ENCODE assay signal across 8 cellular contexts in genomic region chr1:63775418-63776127, GRCh38. TPM values are rescaled to one million over a fixed set of nuclear protein-coding genes. Genes with fewer than 3 reads are reported as not detected.
DNase-seq lines count a peak whose midpoint lies in the region; ATAC-seq, FAIRE-seq and TF ChIP-seq lines count a peak whose summit lies in the region.

No MANE protein-coding gene starts in this region.

- peaks cover 66% of the 10 kb centered on the region for H3K27me3 Mint-ChIP-seq in activated T-cell treated with anti-CD3 and anti-CD28 coated beads, Interleukin-2, amount 50 U/mL, for 72 hours (ENCODE audit: low read depth)

- H3K4me3 ChIP-seq in HepG2 (replicated peaks in 1 of 3; ENCODE audit: insufficient read depth in 1 of 3, low read depth in 2 of 3, low read length in 3 of 3) (peak overlapping the region in 2 of 3 experiments; percentile 70 to 80; a peak in 4 of 6 replicates), tibial nerve (peak overlapping the region; percentile 47 to 84 (median 64))

- TF ChIP-seq CTCF in HepG2 (CRISPR knock-in tag; IDR thresholded peaks at IDR 0.05) = no peak
- no peak for TF ChIP-seq CTCF in tibial nerve (IDR thresholded peaks at IDR 0.05)

- no peak for TF ChIP-seq RAD21 in HepG2 (CRISPR knock-in tag; IDR thresholded peaks at IDR 0.05)

- no peaks in the 10 kb centered on the region for H3K79me2 ChIP-seq in HepG2 (ENCODE audit: insufficient read depth, low read length)

- H3K9me3 ChIP-seq in HepG2 (ENCODE audit: low read length) (no peaks in the 10 kb centered on the region), tibial nerve (no peaks in the 10 kb centered on the region)

- H3K4me2 ChIP-seq in HepG2 (ENCODE audit: low read depth, low read length) = peak overlapping the region; percentile 76

- TF ChIP-seq EP300 in HepG2 (IDR thresholded peaks at IDR 0.05; ENCODE audit: low read depth in 2 of 2, low read length in 2 of 2) (no peak), HepG2 (CRISPR knock-in tag; IDR thresholded peaks at IDR 0.05; ENCODE audit: borderline replicate concordance) (no peak), tibial nerve (IDR thresholded peaks at IDR 0.05) (no peak)

- in situ Hi-C loops in HepG2 (cut with HindIII; ENCODE audit: extremely low pct_ligation_motif_present, low pct_unique_long_range_greater_than_20kb) = no loop called here

- no peak for DNase-seq in activated T-cell treated with anti-CD3 and anti-CD28 coated beads, Interleukin-2, amount 50 U/mL, for 72 hours
- DNase-seq in activated T-cell treated with anti-CD3 and anti-CD28 coated beads for 4 hours = no peak
- DNase-seq in astrocyte of the hippocampus (ENCODE audit: low read depth, low spot score) = peak; percentile 12
- DNase-seq in HepG2 (ENCODE audit: low spot score) = no peak
- DNase-seq in tibial nerve (ENCODE audit: low spot score in 2 of 2) = no peak
- no peak for DNase-seq in NCI-H1436 treated with DMSO at 0.1 percent for 48 hours (lab: John Stamatoyannopoulos, UW)
- DNase-seq in NCI-H1092 (lab: John Stamatoyannopoulos, UW) = no peak

- intact Hi-C loops in HepG2 (cut with micrococcal nuclease; ENCODE audit: unreplicated experiment) = loop anchor here (10.0 kb wide), 1 partner anchor 469 kb away; no protein-coding TSS in a partner anchor

- peaks cover 0 to 1% of the 10 kb centered on the region in 2 donors for H3K36me3 Mint-ChIP-seq in activated T-cell treated with anti-CD3 and anti-CD28 coated beads, Interleukin-2, amount 50 U/mL, for 72 hours (ENCODE audit: insufficient read depth in 2 of 2)

- FAIRE-seq in HepG2 (lab: Jason Lieb, UNC) = no peak

- CTCF ChIA-PET in HepG2 (lab: Yijun Ruan, JAX; ENCODE audit: low intra/inter-chr PET ratio, low total read pairs) = no interaction called here

- no peaks in the 10 kb centered on the region for H4K20me1 ChIP-seq in HepG2 (ENCODE audit: insufficient read depth, low read length)

- peak overlapping the region; percentile 62 to 75 for H3K4me3 Mint-ChIP-seq in activated T-cell treated with anti-CD3 and anti-CD28 coated beads, Interleukin-2, amount 50 U/mL, for 72 hours

- POLR2A ChIA-PET in HepG2 (lab: Yijun Ruan, JAX) = no interaction called here

- H3K36me3 ChIP-seq in HepG2 (replicated peaks in 1 of 2; ENCODE audit: control insufficient read depth in 1 of 2, insufficient read depth in 2 of 2, low read length in 2 of 2) = no peaks in the 10 kb centered on the region
- no peaks in the 10 kb centered on the region for H3K36me3 ChIP-seq in tibial nerve

- H3K4me1 Mint-ChIP-seq in activated T-cell treated with anti-CD3 and anti-CD28 coated beads, Interleukin-2, amount 50 U/mL, for 72 hours (ENCODE audit: low read depth) = peaks cover 23% of the 10 kb centered on the region

- TSS peak; percentile 35 for BruUV-seq in HepG2 (replicated peaks; lab: Mats Ljungman, UMichigan)

- H3K9me3 Mint-ChIP-seq in activated T-cell treated with anti-CD3 and anti-CD28 coated beads, Interleukin-2, amount 50 U/mL, for 72 hours = no peaks in the 10 kb centered on the region

- no peak overlapping the region for H3K27ac Mint-ChIP-seq in activated T-cell treated with anti-CD3 and anti-CD28 coated beads, Interleukin-2, amount 50 U/mL, for 72 hours

- H3K27me3 ChIP-seq in HepG2 (ENCODE audit: control insufficient read depth in 1 of 2, insufficient read depth in 2 of 2, low read length in 2 of 2) = peaks cover 0 to 22% of the 10 kb centered on the region in 2 experiments; a peak in 1 of 5 replicates
- no peaks in the 10 kb centered on the region for H3K27me3 ChIP-seq in tibial nerve

- no peak for ATAC-seq in activated T-cell treated with anti-CD3 and anti-CD28 coated beads, Interleukin-2, amount 50 U/mL, for 72 hours (replicated peaks in 1 of 2)
- no peak for ATAC-seq in HepG2
- ATAC-seq in GM21723 (IDR thresholded peaks at IDR 0.05; ENCODE audit: unreplicated experiment) = no peak

- no peak overlapping the region for H3K9ac ChIP-seq in HepG2 (ENCODE audit: insufficient read depth, low read depth, low read length)

- no peak overlapping the region for H2AFZ ChIP-seq in HepG2 (ENCODE audit: low read length)

- TF ChIP-seq POLR2A in HepG2 (IDR thresholded peaks at IDR 0.05; ENCODE audit: insufficient read depth in 1 of 2, low read depth in 2 of 2, low read length in 2 of 2) (no peak), tibial nerve (IDR thresholded peaks at IDR 0.05) (no peak)

- H3K4me1 ChIP-seq in HepG2 (ENCODE audit: insufficient read depth, low read length) = peaks cover 46% of the 10 kb centered on the region
- peaks cover 0 to 39% (median 3%) of the 10 kb centered on the region in 4 donors for H3K4me1 ChIP-seq in tibial nerve

- H3K27ac ChIP-seq in HepG2 (ENCODE audit: extremely low read length, insufficient read depth, low read length) (no peak overlapping the region), tibial nerve (peak overlapping the region in 3 of 4 donors; percentile 80 to 94 (median 81))

- 22% methylated on average over 8 of the region's 8 CpGs for WGBS in HepG2 (ENCODE audit: low lambda C conversion rate)
- WGBS in tibial nerve, 2 donors = 30 to 33% methylated on average over 8 of the region's 8 CpGs

TF ChIP-seq in HepG2, 621 proteins besides CTCF, POLR2A, EP300 and RAD21 (continues in another document):
- TF ChIP-seq ZNF557 (CRISPR knock-in tag; IDR thresholded peaks at IDR 0.05) (no peak), ZBTB33 (CRISPR knock-in tag; IDR thresholded peaks at IDR 0.05) (no peak), RAD51 (IDR thresholded peaks at IDR 0.05; ENCODE audit: borderline replicate concordance) (no peak), TSC22D2 (CRISPR knock-in tag; IDR thresholded peaks at IDR 0.05; ENCODE audit: borderline replicate concordance) (no peak), ZNF770 (CRISPR knock-in tag; IDR thresholded peaks at IDR 0.05) (no peak), ZNF326 (CRISPR knock-in tag; IDR thresholded peaks at IDR 0.05; ENCODE audit: borderline replicate concordance) (no peak), LCORL (IDR thresholded peaks at IDR 0.05) (no peak), LCORL (CRISPR knock-in tag; IDR thresholded peaks at IDR 0.05) (no peak), ZNF569 (CRISPR knock-in tag; IDR thresholded peaks at IDR 0.05; ENCODE audit: borderline replicate concordance) (no peak), RARA (CRISPR knock-in tag; IDR thresholded peaks at IDR 0.05) (no peak)

RNA-seq across cellular contexts. Expression of gene ROR1, which starts 1.8 kb away (rescaled TPM):
- under 1 TPM in 1 of 2 donors, not detected in 1; 0.19 TPM for total RNA-seq in activated T-cell treated with anti-CD3 and anti-CD28 coated beads, Interleukin-2, amount 50 U/mL, for 72 hours
- 1.6 and 2.3 TPM in 2 replicates for total RNA-seq in HepG2 (2016; rRNA removed; fragmentation: Illumina TruSeq; extraction: Trizol)
- 1.6 and 3.0 TPM in 2 replicates for total RNA-seq in HepG2 (2016; cell fraction: cytosol; rRNA removed; fragmentation: Illumina TruSeq; extraction: Trizol; ENCODE audit: low read depth)
- 1.5 and 2.0 TPM in 2 replicates for total RNA-seq in HepG2 (2016; cell fraction: insoluble cytoplasmic fraction; rRNA removed; fragmentation: Illumina TruSeq; extraction: Trizol)
- total RNA-seq in HepG2 (2016; cell fraction: membrane; rRNA removed; fragmentation: Illumina TruSeq; extraction: Trizol) = 0.79 and 1.0 TPM in 2 replicates
- total RNA-seq in HepG2 (2016; cell fraction: nucleus; rRNA removed; fragmentation: Illumina TruSeq; extraction: Trizol) = 2.9 and 3.2 TPM in 2 replicates
- 0.58 and 0.67 TPM in 2 replicates for polyA plus RNA-seq in HepG2 (2011; rRNA removed)
- polyA plus RNA-seq in HepG2 (2011; cell fraction: cytosol; rRNA removed) = 0.55 and 0.59 TPM in 2 replicates
- 0.19 and 0.37 TPM in 2 replicates for polyA plus RNA-seq in HepG2 (2011; cell fraction: nucleus; rRNA removed)
- 0.31 and 0.60 TPM in 2 replicates for polyA plus RNA-seq in HepG2 (2012)
- 0.08 and 0.14 TPM in 2 replicates for polyA plus RNA-seq in HepG2 (2016; cell fraction: cytosol; fragmentation: Illumina TruSeq; extraction: Trizol; ENCODE audit: low read depth)
- 1.5 TPM in 2 replicates for polyA plus RNA-seq in HepG2 (2016; cell fraction: insoluble cytoplasmic fraction; fragmentation: Illumina TruSeq; extraction: Trizol; ENCODE audit: low read depth)
- 0.15 and 0.19 TPM in 2 replicates for polyA plus RNA-seq in HepG2 (2016; cell fraction: membrane; fragmentation: Illumina TruSeq; extraction: Trizol; ENCODE audit: low read depth)
- 1.7 and 2.2 TPM in 2 replicates for polyA plus RNA-seq in HepG2 (2016; cell fraction: nucleus; fragmentation: Illumina TruSeq; extraction: Trizol; ENCODE audit: insufficient read depth, low read depth)
- polyA minus RNA-seq in HepG2 (2011; rRNA and poly(A)+ RNA removed; ENCODE audit: low replicate concordance) = 2.0 and 4.4 TPM in 2 replicates
- 0.99 and 1.6 TPM in 2 replicates for polyA minus RNA-seq in HepG2 (2011; cell fraction: cytosol; rRNA and poly(A)+ RNA removed)
- polyA minus RNA-seq in HepG2 (2011; cell fraction: nucleus; rRNA and poly(A)+ RNA removed) = 1.9 and 2.3 TPM in 2 replicates
- total RNA-seq in tibial nerve = 10 to 100 TPM; 10.5 to 47.7 (median 43.7) TPM
